ENCODE assay signal across 19 cellular contexts in the genomic region with DNA sequence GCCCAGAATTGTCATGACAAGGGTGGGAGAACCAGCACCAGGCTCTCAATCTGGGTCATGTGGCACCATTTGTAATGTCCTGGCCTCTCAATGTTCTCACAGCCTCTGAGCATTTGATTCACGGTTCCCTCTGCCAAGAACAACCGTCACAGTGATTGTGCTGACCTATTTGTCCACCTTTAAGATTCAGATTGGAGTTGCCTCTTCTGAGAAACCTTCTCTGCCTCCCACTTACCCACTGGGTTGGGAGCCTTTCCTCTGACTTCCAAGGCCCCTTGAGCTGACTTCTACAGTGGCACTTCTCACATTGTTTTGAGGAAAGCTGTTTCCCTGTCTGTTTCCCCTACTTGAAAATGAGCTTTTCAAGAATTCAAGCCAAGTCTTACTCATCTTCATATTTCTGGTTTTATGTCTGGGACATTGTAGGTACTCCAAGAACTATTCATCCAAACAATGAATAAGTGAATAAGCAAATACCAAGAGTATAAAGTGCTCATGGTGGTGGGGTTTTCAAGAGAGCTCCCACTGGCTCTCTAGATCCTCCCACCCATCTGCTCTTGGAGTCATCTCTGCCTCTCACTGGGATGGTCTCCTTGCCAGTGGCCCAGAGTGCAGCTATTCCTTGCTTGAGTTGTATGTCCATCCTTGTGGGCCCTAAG.
DNase-seq lines count a peak whose midpoint lies in the region; ATAC-seq and TF ChIP-seq lines count a peak whose summit lies in the region.
"Had no signal": no experiment of that assay in that cellular context is flagged by ENCODE, and none has a peak within 500 bp of the region (broad histone marks: within the 10 kb centered on the region; RNA-seq: fewer than 3 reads in every experiment).

No MANE protein-coding gene starts in this region.

- TF ChIP-seq EP300 in esophagus muscularis mucosa (IDR thresholded peaks at IDR 0.05), result no peak

- peaks cover 88% of the 10 kb centered on the region for H3K4me1 ChIP-seq in ACC112 (ENCODE audit: control insufficient read depth, insufficient read depth, low read length, unreplicated experiment)
- H3K4me1 ChIP-seq in esophagus muscularis mucosa, result peaks cover 20 to 42% (median 30%) of the 10 kb centered on the region in 4 donors
- peaks cover 27% of the 10 kb centered on the region for H3K4me1 ChIP-seq in neural progenitor cell
- no peaks in the 10 kb centered on the region for H3K4me1 ChIP-seq in colonic mucosa

- ATAC-seq in SK-N-SH treated with all-trans-retinoic acid at 6 μM for 48 hours, result no peak
- ATAC-seq: activated CD4-positive, alpha-beta T cell treated with anti-CD3 and anti-CD28 coated beads for 36 hours; activated T-cell treated with anti-CD3 and anti-CD28 coated beads, Interleukin-2, amount 50 U/mL, for 4 hours; HepG2; left lobe of liver had no signal

- no peak for TF ChIP-seq POLR2A in esophagus muscularis mucosa (IDR thresholded peaks at IDR 0.05; ENCODE audit: low read depth)

- H4K20me1 ChIP-seq in neural progenitor cell (ENCODE audit: low read depth), result no peaks in the 10 kb centered on the region

- H3K9me3 ChIP-seq in esophagus muscularis mucosa, result no peaks in the 10 kb centered on the region
- no peaks in the 10 kb centered on the region for H3K9me3 ChIP-seq in neural progenitor cell (ENCODE audit: low read depth)
- no peaks in the 10 kb centered on the region for H3K9me3 ChIP-seq in colonic mucosa

- peaks cover 3% of the 10 kb centered on the region for H3K27me3 Mint-ChIP-seq in neural progenitor cell (ENCODE audit: insufficient read depth, low read depth)

- H3K4me1 Mint-ChIP-seq in neural progenitor cell, result peaks cover 46% of the 10 kb centered on the region
- H3K4me1 Mint-ChIP-seq: activated CD4-positive, alpha-beta T cell treated with anti-CD3 and anti-CD28 coated beads for 36 hours had no signal

- 62% methylated on average over 2 of the region's 2 CpGs for WGBS in esophagus muscularis mucosa

- H3K4me3 Mint-ChIP-seq in neural progenitor cell, result no peak overlapping the region
- H3K4me3 Mint-ChIP-seq: activated CD4-positive, alpha-beta T cell treated with anti-CD3 and anti-CD28 coated beads for 36 hours; activated T-cell treated with anti-CD3 and anti-CD28 coated beads, Interleukin-2, amount 50 U/mL, for 4 hours; nephron progenitor cell had no signal

- DNase-seq in HT1080 (ENCODE audit: low read depth), result peak; percentile 42
- DNase-seq in esophagus muscularis mucosa (ENCODE audit: extremely low spot score), result no peak
- no peak for DNase-seq in neural progenitor cell (ENCODE audit: low spot score)
- no peak for DNase-seq in stimulated activated naive CD4-positive, alpha-beta T cell (lab: John Stamatoyannopoulos, UW)
- no peak for DNase-seq in colonic mucosa
- DNase-seq in NCI-H2029 treated with DMSO at 0.1 percent for 48 hours (lab: John Stamatoyannopoulos, UW), result no peak
- DNase-seq: activated CD4-positive, alpha-beta T cell treated with anti-CD3 and anti-CD28 coated beads for 36 hours; activated T-cell treated with anti-CD3 and anti-CD28 coated beads, Interleukin-2, amount 50 U/mL, for 4 hours; amniotic stem cell; effector CD4-positive, alpha-beta T cell; hippocampal formation; NCI-H1417; NCI-H526 treated with DMSO at 0.1 percent for 48 hours; nephron progenitor cell had no signal

- H3K27me3 ChIP-seq in ACC112 (ENCODE audit: insufficient read depth, low read length), result no peaks in the 10 kb centered on the region
- peaks cover 0 to 4% (median 0%) of the 10 kb centered on the region in 4 donors for H3K27me3 ChIP-seq in esophagus muscularis mucosa
- H3K27me3 ChIP-seq in neural progenitor cell, result no peaks in the 10 kb centered on the region
- no peaks in the 10 kb centered on the region for H3K27me3 ChIP-seq in colonic mucosa

- no peak overlapping the region for H3K4me2 ChIP-seq in neural progenitor cell
- H3K4me2 ChIP-seq: smooth muscle cell had no signal

- H3K79me2 ChIP-seq in ACC112 (ENCODE audit: control insufficient read depth, insufficient read depth, low read length, unreplicated experiment), result peaks cover 76% of the 10 kb centered on the region
- H3K79me2 ChIP-seq in neural progenitor cell (ENCODE audit: low read depth), result no peaks in the 10 kb centered on the region

- H3K9me3 Mint-ChIP-seq in neural progenitor cell, result no peaks in the 10 kb centered on the region
- H3K9me3 Mint-ChIP-seq: activated T-cell treated with anti-CD3 and anti-CD28 coated beads, Interleukin-2, amount 50 U/mL, for 4 hours; nephron progenitor cell had no signal

- H2AFZ ChIP-seq in ACC112 (ENCODE audit: low read length, unreplicated experiment), result no peak overlapping the region
- H2AFZ ChIP-seq in neural progenitor cell (replicated peaks), result no peak overlapping the region

- TF ChIP-seq CTCF in esophagus muscularis mucosa (IDR thresholded peaks at IDR 0.05), result no peak
- TF ChIP-seq CTCF in neural progenitor cell (IDR thresholded peaks at IDR 0.05), result no peak
- TF ChIP-seq CTCF in colonic mucosa (IDR thresholded peaks at IDR 0.05), result no peak

- H3K9ac ChIP-seq in neural progenitor cell (no peak overlapping the region), colonic mucosa (ENCODE audit: low read depth in 2 of 2, low read length in 2 of 2) (no peak overlapping the region)

- H3K36me3 Mint-ChIP-seq in neural progenitor cell, result peaks cover 6% of the 10 kb centered on the region

- peak overlapping the region; percentile 55 for H3K27ac Mint-ChIP-seq in neural progenitor cell
- H3K27ac Mint-ChIP-seq: activated CD4-positive, alpha-beta T cell treated with anti-CD3 and anti-CD28 coated beads for 36 hours; nephron progenitor cell had no signal

- H3K27ac ChIP-seq in ACC112 (ENCODE audit: low read depth, low read length) (peak overlapping the region; percentile 96), esophagus muscularis mucosa (replicated peaks in 1 of 4) (peak overlapping the region; percentile 32 to 62 (median 58)), neural progenitor cell (no peak overlapping the region), colonic mucosa (no peak overlapping the region)

- H3K36me3 ChIP-seq in ACC112 (ENCODE audit: insufficient read depth, low read length) (no peaks in the 10 kb centered on the region), esophagus muscularis mucosa (no peaks in the 10 kb centered on the region), neural progenitor cell (no peaks in the 10 kb centered on the region), colonic mucosa (no peaks in the 10 kb centered on the region)

- H3F3A ChIP-seq in neural progenitor cell (ENCODE audit: low read depth), result peaks cover 13% of the 10 kb centered on the region

- H3K4me3 ChIP-seq in ACC112 (ENCODE audit: low read depth, low read length) (peak overlapping the region; percentile 18; the same call in 1 of the 2 replicates), esophagus muscularis mucosa (no peak overlapping the region), neural progenitor cell (no peak overlapping the region), colonic mucosa (no peak overlapping the region)
- H3K4me3 ChIP-seq: smooth muscle cell had no signal

- intact Hi-C loops in esophagus muscularis mucosa (cut with DNase I) (no loop called here), colonic mucosa (cut with DNase I) (no loop called here)

TF ChIP-seq in SK-N-SH treated with all-trans-retinoic acid at 6 μM for 48 hours, 23 proteins besides CTCF, POLR2A, EP300 and RAD21:
- TF ChIP-seq, protein P1, sequence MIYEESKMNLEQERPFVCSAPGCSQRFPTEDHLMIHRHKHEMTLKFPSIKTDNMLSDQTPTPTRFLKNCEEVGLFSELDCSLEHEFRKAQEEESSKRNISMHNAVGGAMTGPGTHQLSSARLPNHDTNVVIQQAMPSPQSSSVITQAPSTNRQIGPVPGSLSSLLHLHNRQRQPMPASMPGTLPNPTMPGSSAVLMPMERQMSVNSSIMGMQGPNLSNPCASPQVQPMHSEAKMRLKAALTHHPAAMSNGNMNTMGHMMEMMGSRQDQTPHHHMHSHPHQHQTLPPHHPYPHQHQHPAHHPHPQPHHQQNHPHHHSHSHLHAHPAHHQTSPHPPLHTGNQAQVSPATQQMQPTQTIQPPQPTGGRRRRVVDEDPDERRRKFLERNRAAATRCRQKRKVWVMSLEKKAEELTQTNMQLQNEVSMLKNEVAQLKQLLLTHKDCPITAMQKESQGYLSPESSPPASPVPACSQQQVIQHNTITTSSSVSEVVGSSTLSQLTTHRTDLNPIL (CRISPR knock-in tag; IDR thresholded peaks at IDR 0.05; ENCODE audit: low read depth), result no peak

Comparison
In these comparisons a context has a peak if more than half of its experiments do, and no peak if none do; other contexts are left out.
1. H3K27ac ChIP-seq: peak in ACC112 (single experiment) and esophagus muscularis mucosa (4 of 4); none in neural progenitor cell (single experiment) and colonic mucosa (single experiment).